Comparison of ENCODE assay signal across 24 cellular contexts in genomic region chr5:82403026-82403425, GRCh38.
"Had no signal": no experiment of that assay in that cellular context is flagged by ENCODE, and none has a peak within 500 bp of the region (broad histone marks: within the 10 kb centered on the region; RNA-seq: fewer than 3 reads in every experiment).

No MANE protein-coding gene starts in this region.

- H3K4me2 ChIP-seq: hepatocyte had no signal

- H3K27ac ChIP-seq: body of pancreas, coronary artery, gastroesophageal sphincter, hepatocyte, ovary, right lobe of liver, skin epidermis, testis, transverse colon had no signal

- FAIRE-seq: endothelial cell of umbilical vein, kidney, TTC549 had no signal

- H3K4me3 ChIP-seq: body of pancreas, coronary artery, gastroesophageal sphincter, hepatocyte, ovary, right lobe of liver, skin epidermis, testis, transverse colon had no signal

- H3K27me3 ChIP-seq: body of pancreas, gastroesophageal sphincter, hepatocyte, ovary, right lobe of liver, testis, transverse colon had no signal

- DNase-seq: activated B cell treated with CpG ODN at 0.5 μM for 24 hours; activated CD4-positive, alpha-beta T cell treated with anti-CD3 and anti-CD28 coated beads, Interleukin-2, amount 50 U/mL, for 1 hour; activated CD8-positive, alpha-beta T cell treated with anti-CD3 and anti-CD28 coated beads for 36 hours; activated naive CD8-positive, alpha-beta T cell treated with anti-CD3 and anti-CD28 coated beads, Interleukin-2, amount 50 U/mL, for 24 hours; activated T-cell treated with anti-CD3 and anti-CD28 coated beads, Interleukin-2, amount 50 U/mL, for 4 hours; amygdala; body of pancreas; cerebellar nuclear complex; effector memory CD8-positive, alpha-beta T cell; kidney; ovary; right lobe of liver; stimulated activated CD4-positive, alpha-beta T cell treated with anti-CD3 and anti-CD28 coated beads, Interleukin-12 subunit alpha, Interleukin-12 subunit beta, amount 100 ng/mL, for 4 hours; stimulated activated CD4-positive, alpha-beta T cell treated with anti-CD3 and anti-CD28 coated beads, Interleukin-4, amount 100 ng/mL, for 1 hour; stimulated activated naive CD8-positive, alpha-beta T cell treated with anti-CD3 and anti-CD28 coated beads, Interleukin-15, Interleukin-2, amounts not matched to agents 100 U/mL and 50 U/mL, for 24 hours; T-helper 1 cell; testis; transverse colon had no signal

- H3K9me3 ChIP-seq: ovary, testis had no signal

- H3K4me1 ChIP-seq: body of pancreas, gastroesophageal sphincter, right lobe of liver, testis, transverse colon had no signal

- H3K36me3 ChIP-seq: gastroesophageal sphincter, ovary, right lobe of liver, transverse colon had no signal

- H3K79me2 ChIP-seq: hepatocyte had no signal

- H2AFZ ChIP-seq: hepatocyte had no signal

- ATAC-seq: activated CD8-positive, alpha-beta T cell treated with anti-CD3 and anti-CD28 coated beads for 36 hours; activated naive CD8-positive, alpha-beta T cell treated with anti-CD3 and anti-CD28 coated beads, Interleukin-2, amount 50 U/mL, for 24 hours; activated T-cell treated with anti-CD3 and anti-CD28 coated beads, Interleukin-2, amount 50 U/mL, for 4 hours; body of pancreas; effector memory CD8-positive, alpha-beta T cell; gastroesophageal sphincter; right lobe of liver; stimulated activated naive CD8-positive, alpha-beta T cell treated with anti-CD3 and anti-CD28 coated beads, Interleukin-15, Interleukin-2, amounts not matched to agents 100 U/mL and 50 U/mL, for 24 hours had no signal
